In genomic region chr12:59067068-59067467, GRCh38 we compare ENCODE assay signal across 10 cellular contexts.
A peak's percentile ranks its signal among the peaks of the same experiment; 100 is the strongest.
DNase-seq lines count a peak whose midpoint lies in the region; ATAC-seq and TF ChIP-seq lines count a peak whose summit lies in the region.
"Had no signal": no experiment of that assay in that cellular context is flagged by ENCODE, and none has a peak within 500 bp of the region (broad histone marks: within the 10 kb centered on the region; RNA-seq: fewer than 3 reads in every experiment).

No MANE protein-coding gene starts in this region.

- no peaks in the 10 kb centered on the region for H3K9me3 Mint-ChIP-seq in nephron progenitor cell

- H3K4me3 ChIP-seq in GM12865 (ENCODE audit: low read depth, low read length) (no peak overlapping the region), choroid plexus epithelial cell (ENCODE audit: low read depth, low read length) (no peak overlapping the region)
- H3K4me3 ChIP-seq: skin epidermis had no signal

- H3K27ac Mint-ChIP-seq in nephron progenitor cell (peak overlapping the region; percentile 82), T-helper 17 cell (no peak overlapping the region)
- H3K27ac Mint-ChIP-seq: T-cell had no signal

- no peak for TF ChIP-seq CTCF in GM12865 (IDR thresholded peaks at IDR 0.05; ENCODE audit: insufficient read depth, low read depth, low read length, missing control alignments)
- no peak for TF ChIP-seq CTCF in choroid plexus epithelial cell (conservative IDR thresholded peaks at IDR 0.05; ENCODE audit: low read depth, low read length)
- no peak for TF ChIP-seq CTCF in nephron progenitor cell (IDR thresholded peaks at IDR 0.05)

- DNase-seq in GM12865 (ENCODE audit: low read depth) = peak; percentile 63
- DNase-seq in M059J (ENCODE audit: low read depth) = peak; percentile 85
- DNase-seq in choroid plexus epithelial cell (ENCODE audit: low read depth) = peak; percentile 83
- DNase-seq in nephron progenitor cell = peak; percentile 8
- DNase-seq in SKM-1 (lab: John Stamatoyannopoulos, UW; ENCODE audit: unreplicated experiment) = no peak
- no peak for DNase-seq in stimulated activated CD4-positive, alpha-beta T cell treated with anti-CD3 and anti-CD28 coated beads, Interleukin-15, amount 100 ng/mL, for 24 hours
- DNase-seq in T-helper 17 cell = no peak
- DNase-seq: T-cell had no signal

- no peaks in the 10 kb centered on the region for H3K9me3 ChIP-seq in T-helper 17 cell (ENCODE audit: control insufficient read depth, low read length, poor library complexity, severe bottlenecking)

- H3K4me1 Mint-ChIP-seq in nephron progenitor cell (peaks cover 67% of the 10 kb centered on the region), T-helper 17 cell (no peaks in the 10 kb centered on the region)
- H3K4me1 Mint-ChIP-seq: T-cell had no signal

- H3K36me3 Mint-ChIP-seq in nephron progenitor cell (ENCODE audit: low read depth) (no peaks in the 10 kb centered on the region), T-helper 17 cell (ENCODE audit: low read depth) (no peaks in the 10 kb centered on the region)
- H3K36me3 Mint-ChIP-seq: T-cell had no signal

- no peak for ATAC-seq in GM18873 (IDR thresholded peaks at IDR 0.05; ENCODE audit: low FRiP score, unreplicated experiment)
- ATAC-seq in T-helper 17 cell = no peak
- ATAC-seq: T-cell had no signal

- H3K4me3 Mint-ChIP-seq in nephron progenitor cell (peak overlapping the region; percentile 39), T-helper 17 cell (no peak overlapping the region)
- H3K4me3 Mint-ChIP-seq: T-cell had no signal

- H3K27me3 Mint-ChIP-seq in nephron progenitor cell (ENCODE audit: low read depth, poor library complexity) (peaks cover 3% of the 10 kb centered on the region), T-helper 17 cell (no peaks in the 10 kb centered on the region)
- H3K27me3 Mint-ChIP-seq: T-cell had no signal

Comparison
In these comparisons a context has a peak if more than half of its experiments do, and no peak if none do; other contexts are left out.
1. DNase-seq: peak in GM12865 (single experiment), M059J (single experiment), choroid plexus epithelial cell (single experiment) and nephron progenitor cell (single experiment); none in SKM-1 (single experiment), stimulated activated CD4-positive, alpha-beta T cell treated with anti-CD3 and anti-CD28 coated beads, Interleukin-15, amount 100 ng/mL, for 24 hours (single experiment) and T-helper 17 cell (0 of 3).